8 cellular contexts compared by ENCODE assay signal in the genomic region with DNA sequence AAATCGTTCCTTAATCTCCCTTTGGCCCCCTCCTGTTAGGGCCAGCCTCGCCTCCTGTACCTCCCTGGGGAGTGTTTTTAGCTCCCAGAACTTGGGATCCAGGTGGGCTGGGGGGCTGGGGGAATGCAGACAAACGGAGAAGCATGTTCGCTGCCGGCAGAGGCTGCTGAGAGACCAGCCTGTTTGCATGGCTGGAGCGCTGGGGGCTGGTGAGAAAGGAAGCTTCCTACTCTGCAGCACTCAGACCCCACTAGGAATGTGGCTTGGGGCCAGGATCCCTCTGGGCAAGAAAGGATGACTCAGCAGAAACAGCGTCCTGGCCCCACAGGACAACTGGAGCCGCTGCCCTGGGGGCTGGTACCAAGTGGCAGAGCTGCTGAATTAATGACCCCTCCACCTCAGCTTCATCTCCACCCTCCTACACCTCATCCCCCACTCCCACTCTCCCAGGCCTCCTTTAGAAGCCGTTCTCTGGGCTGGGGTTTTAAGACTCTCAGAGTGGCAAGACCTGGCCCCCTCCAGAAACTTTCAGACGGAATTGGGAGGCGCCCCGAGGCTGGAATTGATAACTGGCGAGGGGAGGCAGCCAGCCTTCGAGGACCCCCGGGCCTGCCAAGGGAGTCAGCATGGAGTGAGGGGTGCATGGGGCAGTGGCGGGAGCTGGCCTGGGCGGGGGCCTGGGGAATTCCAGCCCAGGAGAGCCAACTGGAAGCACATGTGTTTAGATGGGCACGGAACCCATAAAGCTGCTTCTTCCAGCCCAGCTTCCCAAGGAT. TPM values are rescaled to one million over a fixed set of nuclear protein-coding genes. Genes with fewer than 3 reads are reported as not detected.
DNase-seq lines count a peak whose midpoint lies in the region; ATAC-seq and TF ChIP-seq lines count a peak whose summit lies in the region.

No MANE protein-coding gene starts in this region.

- H3K4me1 ChIP-seq in left lung (peaks cover 28 to 73% of the 10 kb centered on the region in 2 donors), thyroid gland (peaks cover 27 to 51% of the 10 kb centered on the region in 2 donors)

- WGBS in thyroid gland, 2 donors, result 10 to 32% methylated on average over 10 to 18 of the region's 18 CpGs

- TF ChIP-seq CTCF in coronary artery (IDR thresholded peaks at IDR 0.05) (no peak), left lung (IDR thresholded peaks at IDR 0.05) (no peak), thyroid gland (IDR thresholded peaks at IDR 0.05) (peak in 4 of 6 experiments; percentile 61 to 78 (median 72))

- peak overlapping the region in 1 of 2 donors; percentile 62 for H3K27ac ChIP-seq in coronary artery
- peak overlapping the region in 1 of 2 donors; percentile 81 for H3K27ac ChIP-seq in left lung
- H3K27ac ChIP-seq in thyroid gland, result peak overlapping the region; percentile 48 to 76 (median 68)

- peak; percentile 17 for DNase-seq in activated T-cell treated with anti-CD3 and anti-CD28 coated beads, Interleukin-2, amount 50 U/mL, for 1 hour
- DNase-seq in activated T-cell treated with anti-CD3 and anti-CD28 coated beads for 4 hours, result no peak
- DNase-seq in OCI-M2 (lab: John Stamatoyannopoulos, UW; ENCODE audit: unreplicated experiment), result peak; percentile 10
- peak; percentile 80 for DNase-seq in coronary artery (ENCODE audit: low spot score)
- peak in 1 of 2 donors; percentile 81 for DNase-seq in left lung
- DNase-seq in thyroid gland, result peak; percentile 96 to 98
- DNase-seq in NCI-H1048 (lab: John Stamatoyannopoulos, UW), result no peak
- DNase-seq in GM19238 (ENCODE audit: insufficient read length, low spot score), result no peak

- no peak for TF ChIP-seq POLR2A in thyroid gland (IDR thresholded peaks at IDR 0.05)

- H3K9me3 ChIP-seq in left lung (no peaks in the 10 kb centered on the region), thyroid gland (no peaks in the 10 kb centered on the region)

- intact Hi-C loops in left lung (cut with DNase I), result loop anchor here in 1 of 2 donors (5.0 to 10.0 kb wide), 2 partner anchors 123 to 190 kb away; a partner anchor contains a TSS
- intact Hi-C loops in thyroid gland (cut with DNase I), result no loop called here

- H3K36me3 ChIP-seq in left lung (no peaks in the 10 kb centered on the region), thyroid gland (no peaks in the 10 kb centered on the region)

- peak; percentile 66 for ATAC-seq in left lung

- H3K27me3 ChIP-seq in left lung (no peaks in the 10 kb centered on the region), thyroid gland (no peaks in the 10 kb centered on the region)

- peak overlapping the region; percentile 44 for H3K4me3 ChIP-seq in coronary artery
- no peak overlapping the region for H3K4me3 ChIP-seq in left lung
- H3K4me3 ChIP-seq in thyroid gland (replicated peaks in 1 of 3), result no peak overlapping the region

RNA-seq across cellular contexts. Expression of a gene that starts 28.5 kb away (rescaled TPM):
- total RNA-seq in left lung, result not detected
- total RNA-seq in thyroid gland, result not detected

RNA-seq across cellular contexts. Expression of a gene that starts 51.4 kb away (rescaled TPM):
- total RNA-seq in left lung, result 10 to 100 TPM; 13.8 to 30.9 TPM
- total RNA-seq in thyroid gland, result 100 to 1,000 TPM in 3 of 4 donors, 10 to 100 TPM in 1; 61.1 to 162 (median 132) TPM

Comparison
In these comparisons a context has a peak if more than half of its experiments do, and no peak if none do; other contexts are left out.
1. DNase-seq: peak in activated T-cell treated with anti-CD3 and anti-CD28 coated beads, Interleukin-2, amount 50 U/mL, for 1 hour (single experiment), OCI-M2 (single experiment), coronary artery (single experiment) and thyroid gland (2 of 2); none in activated T-cell treated with anti-CD3 and anti-CD28 coated beads for 4 hours (single experiment), NCI-H1048 (single experiment) and GM19238 (single experiment).
2. CTCF ChIP-seq: peak in thyroid gland (4 of 6); none in coronary artery (single experiment) and left lung (0 of 2).